In the genomic region with DNA sequence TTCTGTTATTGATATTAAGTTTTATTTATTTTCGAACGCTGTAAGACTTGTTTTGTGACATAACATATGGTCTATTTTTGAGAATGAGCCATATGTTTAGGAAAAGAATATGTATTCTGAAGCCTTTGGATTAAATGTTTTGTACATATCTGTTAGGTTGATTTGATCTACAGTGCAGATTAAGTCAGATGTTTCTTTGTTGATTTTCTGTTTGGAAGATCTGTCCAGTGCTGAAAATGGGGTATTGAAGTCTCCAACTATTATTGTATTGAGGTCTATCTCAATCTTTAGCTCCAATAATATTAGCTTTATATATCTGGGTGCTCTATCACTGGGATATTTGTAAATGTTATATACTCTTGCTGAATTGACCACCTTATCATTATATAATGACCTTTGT, we compare ENCODE assay signal across 10 cellular contexts.
"Had no signal": no experiment of that assay in that cellular context is flagged by ENCODE, and none has a peak within 500 bp of the region (broad histone marks: within the 10 kb centered on the region; RNA-seq: fewer than 3 reads in every experiment).

No MANE protein-coding gene starts in this region.

- H3K4me3 ChIP-seq: GM23248 had no signal

- H3K27ac ChIP-seq: GM23248, HL-60, KMS-11 had no signal

- FAIRE-seq: H1, H54 had no signal

- H3K4me2 ChIP-seq: KMS-11 had no signal

- H3K9ac ChIP-seq: GM23248, KMS-11 had no signal

- DNase-seq: GM23248, H9, HFFc6, IMR-90, Kasumi-1, KBM-7 had no signal

- H2AFZ ChIP-seq: GM23248 had no signal
